Comparison of ENCODE assay signal across 15 cellular contexts in genomic region chr3:121870710-121871109, GRCh38.
"Had no signal": no experiment of that assay in that cellular context is flagged by ENCODE, and none has a peak within 500 bp of the region (broad histone marks: within the 10 kb centered on the region; RNA-seq: fewer than 3 reads in every experiment).

No MANE protein-coding gene starts in this region.

- H3K9me3 Mint-ChIP-seq: activated naive CD8-positive, alpha-beta T cell treated with anti-CD3 and anti-CD28 coated beads, Interleukin-2, amount 10 ng/mL, durations not matched to agents 7 days and 5 days; effector memory CD8-positive, alpha-beta T cell; naive thymus-derived CD8-positive, alpha-beta T cell; T-helper 2 cell treated with Interferon-gamma antibody and Interleukin-4, amounts not matched to agents 5 μg/mL and 100 μg/mL, for 36 hours had no signal

- DNase-seq: activated CD4-positive, alpha-beta T cell treated with anti-CD3 and anti-CD28 coated beads, Interleukin-2, amount 50 U/mL, for 1 hour; activated CD8-positive, alpha-beta memory T cell treated with anti-CD3 and anti-CD28 coated beads for 24 hours; activated gamma-delta T cell treated with Interleukin-2 at 50 U/mL for 16 hours; activated naive CD8-positive, alpha-beta T cell treated with anti-CD3 and anti-CD28 coated beads, Interleukin-2, amount 10 ng/mL, durations not matched to agents 7 days and 5 days; aorta; dermis blood vessel endothelial cell; effector memory CD8-positive, alpha-beta T cell; heart right ventricle; mucosa of descending colon; naive thymus-derived CD8-positive, alpha-beta T cell; sigmoid colon; spleen; stimulated activated CD4-positive, alpha-beta T cell treated with anti-CD3 and anti-CD28 coated beads, Interleukin-1b, Interleukin-23, amount 100 ng/mL, for 48 hours had no signal

- H3K27ac Mint-ChIP-seq: activated naive CD8-positive, alpha-beta T cell treated with anti-CD3 and anti-CD28 coated beads, Interleukin-2, amount 10 ng/mL, durations not matched to agents 7 days and 5 days; effector memory CD8-positive, alpha-beta T cell; naive thymus-derived CD8-positive, alpha-beta T cell; T-helper 2 cell treated with Interferon-gamma antibody and Interleukin-4, amounts not matched to agents 5 μg/mL and 100 μg/mL, for 36 hours had no signal

- ATAC-seq: effector memory CD8-positive, alpha-beta T cell; gastroesophageal sphincter; heart right ventricle; mucosa of descending colon; naive thymus-derived CD8-positive, alpha-beta T cell had no signal

- H3K27me3 Mint-ChIP-seq: activated naive CD8-positive, alpha-beta T cell treated with anti-CD3 and anti-CD28 coated beads, Interleukin-2, amount 10 ng/mL, durations not matched to agents 7 days and 5 days; effector memory CD8-positive, alpha-beta T cell; naive thymus-derived CD8-positive, alpha-beta T cell had no signal

- H3K4me3 Mint-ChIP-seq: activated naive CD8-positive, alpha-beta T cell treated with anti-CD3 and anti-CD28 coated beads, Interleukin-2, amount 10 ng/mL, durations not matched to agents 7 days and 5 days; effector memory CD8-positive, alpha-beta T cell; naive thymus-derived CD8-positive, alpha-beta T cell; T-helper 2 cell treated with Interferon-gamma antibody and Interleukin-4, amounts not matched to agents 5 μg/mL and 100 μg/mL, for 36 hours had no signal

- H3K4me1 Mint-ChIP-seq: activated naive CD8-positive, alpha-beta T cell treated with anti-CD3 and anti-CD28 coated beads, Interleukin-2, amount 10 ng/mL, durations not matched to agents 7 days and 5 days had no signal
